8 cellular contexts compared by ENCODE assay signal in the genomic region with DNA sequence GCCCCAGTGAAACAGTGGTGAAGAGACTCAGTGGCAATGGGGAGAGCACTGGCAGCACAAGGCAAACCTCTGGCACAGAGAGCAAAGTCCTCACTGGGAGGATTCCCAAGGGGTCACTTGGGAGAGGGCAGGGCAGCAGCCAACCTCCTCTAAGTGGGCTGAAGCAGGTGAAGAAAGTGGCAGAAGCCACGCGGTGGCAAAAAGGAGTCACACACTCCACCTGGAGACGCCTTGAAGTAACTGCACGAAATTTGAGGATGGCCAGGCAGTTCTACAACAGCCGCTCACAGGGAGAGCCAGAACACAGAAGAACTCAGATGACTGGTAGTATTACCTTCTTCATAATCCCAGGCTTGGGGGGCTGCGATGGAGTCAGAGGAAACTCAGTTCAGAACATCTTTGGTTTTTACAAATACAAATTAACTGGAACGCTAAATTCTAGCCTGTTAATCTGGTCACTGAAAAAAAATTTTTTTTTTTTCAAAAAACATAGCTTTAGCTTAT. TPM values are rescaled to one million over a fixed set of nuclear protein-coding genes. Genes with fewer than 3 reads are reported as not detected.
DNase-seq lines count a peak whose midpoint lies in the region; ATAC-seq and TF ChIP-seq lines count a peak whose summit lies in the region.

No MANE protein-coding gene starts in this region.

- no TSS peak for BruUV-seq in A673 (replicated peaks; lab: Mats Ljungman, UMichigan)

- WGBS in mesenchymal stem cell = 9% methylated on average over 5 of the region's 7 CpGs

- H3K4me3 ChIP-seq in A673 (ENCODE audit: low read depth, low read length, poor library complexity, severe bottlenecking) (peak overlapping the region; percentile 31), GM12875 (ENCODE audit: low read depth, low read length) (no peak overlapping the region), colonic mucosa (no peak overlapping the region), mesenchymal stem cell (ENCODE audit: insufficient read depth in 1 of 2, low read depth in 1 of 2, low read length in 2 of 2) (peak overlapping the region in 1 of 2 experiments; percentile 80)

- H3K4ac ChIP-seq in mesenchymal stem cell (ENCODE audit: low read depth in 1 of 2, low read length in 2 of 2) = peak overlapping the region; percentile 49 to 92

- peak overlapping the region; percentile 52 for H2BK15ac ChIP-seq in mesenchymal stem cell (ENCODE audit: low read depth, poor library complexity, severe bottlenecking)

- H3K9me3 ChIP-seq in A673 (ENCODE audit: low read depth, low read length, poor library complexity, severe bottlenecking) (no peaks in the 10 kb centered on the region), colonic mucosa (no peaks in the 10 kb centered on the region), mesenchymal stem cell (ENCODE audit: control insufficient read depth, low read length) (no peaks in the 10 kb centered on the region)

- H3K4me1 ChIP-seq in A673 (ENCODE audit: insufficient read depth, low read length, poor library complexity, severe bottlenecking) (peaks cover 18% of the 10 kb centered on the region), colonic mucosa (no peaks in the 10 kb centered on the region), mesenchymal stem cell (ENCODE audit: control insufficient read depth, insufficient read depth, low read depth, low read length) (peaks cover 27% of the 10 kb centered on the region)

- peak overlapping the region; percentile 50 for H2BK120ac ChIP-seq in mesenchymal stem cell (ENCODE audit: low read depth, low read length)

- peak overlapping the region; percentile 21 for H2BK5ac ChIP-seq in mesenchymal stem cell (ENCODE audit: low read depth, low read length, poor library complexity, severe bottlenecking)

- H3K18ac ChIP-seq in mesenchymal stem cell (ENCODE audit: low read depth in 1 of 2, low read length in 2 of 2) = peak overlapping the region; percentile 75 to 92

- H2BK12ac ChIP-seq in mesenchymal stem cell (ENCODE audit: low read length in 2 of 2) = peak overlapping the region; percentile 76 to 98

- peak overlapping the region in 1 of 2 experiments; percentile 35 for H3K14ac ChIP-seq in mesenchymal stem cell (ENCODE audit: low read length in 2 of 2)

- peak; percentile 68 for TF ChIP-seq CTCF in A673 (conservative IDR thresholded peaks at IDR 0.05; ENCODE audit: low read depth, low read length)
- peak; percentile 67 for TF ChIP-seq CTCF in GM12875 (IDR thresholded peaks at IDR 0.05; ENCODE audit: borderline replicate concordance, insufficient read depth, low read depth, low read length)
- peak; percentile 30 for TF ChIP-seq CTCF in colonic mucosa (IDR thresholded peaks at IDR 0.05)

- no peak overlapping the region for H3K9ac ChIP-seq in colonic mucosa (ENCODE audit: low read depth in 2 of 2, low read length in 2 of 2)
- peak overlapping the region; percentile 91 for H3K9ac ChIP-seq in mesenchymal stem cell (ENCODE audit: low read length)

- H3K23ac ChIP-seq in mesenchymal stem cell (ENCODE audit: low read length in 2 of 2) = no peak overlapping the region

- H3K79me1 ChIP-seq in mesenchymal stem cell (replicated peaks; ENCODE audit: low read length, poor library complexity, severe bottlenecking) = peaks cover 12% of the 10 kb centered on the region

- H3K36me3 ChIP-seq in A673 (ENCODE audit: insufficient read depth, low read length, poor library complexity, severe bottlenecking) = no peaks in the 10 kb centered on the region
- H3K36me3 ChIP-seq in colonic mucosa = no peaks in the 10 kb centered on the region
- peaks cover 0 to 24% of the 10 kb centered on the region in 2 experiments for H3K36me3 ChIP-seq in mesenchymal stem cell (ENCODE audit: control insufficient read depth in 1 of 2, insufficient read depth in 2 of 2, low read depth in 1 of 2, low read length in 2 of 2)

- POLR2A ChIA-PET in A673 (lab: Charles Lee; ENCODE audit: low non-redundant PET) = interaction anchor here (0.6 kb wide), 1 partner anchor 96 kb away, joined by 6 read pairs; the partner anchor contains the start of gene TOMM7

- intact Hi-C loops in A673 (cut with micrococcal nuclease; ENCODE audit: unreplicated experiment) = loop anchor here (1.0 kb wide), 1 partner anchor 166 kb away; no protein-coding TSS in a partner anchor
- intact Hi-C loops in colonic mucosa (cut with DNase I) = loop anchor here (5.0 kb wide), 2 partner anchors 164 to 341 kb away; no protein-coding TSS in a partner anchor

- DNase-seq in A673 (ENCODE audit: low spot score) = peak; percentile 76
- DNase-seq in NCI-H146 (lab: John Stamatoyannopoulos, UW) = peak; percentile 48
- no peak for DNase-seq in colonic mucosa
- peak; percentile 89 for DNase-seq in mesenchymal stem cell
- DNase-seq in stimulated activated CD8-positive, alpha-beta memory T cell treated with anti-CD3 and anti-CD28 coated beads, Interleukin-4, amount 100 ng/mL, for 24 hours (ENCODE audit: low read depth) = peak; percentile 30

- H3K4me2 ChIP-seq in mesenchymal stem cell (ENCODE audit: low read length, poor library complexity, severe bottlenecking) = no peak overlapping the region

- peak overlapping the region; percentile 39 for H4K8ac ChIP-seq in mesenchymal stem cell (ENCODE audit: low read length)

- H3K27me3 ChIP-seq in A673 (replicated peaks; ENCODE audit: insufficient read depth, low read depth, low read length, poor library complexity) (no peaks in the 10 kb centered on the region), colonic mucosa (peaks cover 5% of the 10 kb centered on the region), mesenchymal stem cell (ENCODE audit: control insufficient read depth in 1 of 2, insufficient read depth in 1 of 2, low read length in 2 of 2) (no peaks in the 10 kb centered on the region)

- peak overlapping the region; percentile 73 for H4K91ac ChIP-seq in mesenchymal stem cell (ENCODE audit: low read length)

- peak overlapping the region; percentile 65 for H2AK5ac ChIP-seq in mesenchymal stem cell (ENCODE audit: low read length, severe bottlenecking)

- H2AFZ ChIP-seq in mesenchymal stem cell (ENCODE audit: low read depth, low read length) = no peak overlapping the region

- CTCF ChIA-PET in A673 (lab: Charles Lee) = interaction anchor here (1.2 kb wide), 3 partner anchors 140 to 455 kb away, joined by 3 to 7 read pairs (median 4); partner anchors contain the start of gene NUP42

- H3K27ac ChIP-seq in A673 (ENCODE audit: low read depth, low read length, poor library complexity, severe bottlenecking) (no peak overlapping the region), colonic mucosa (peak overlapping the region; percentile 3), mesenchymal stem cell (ENCODE audit: low read length, poor library complexity, severe bottlenecking) (peak overlapping the region; percentile 99)

- peak; percentile 57 for ATAC-seq in HG02763 (IDR thresholded peaks at IDR 0.05; ENCODE audit: unreplicated experiment)
- peak; percentile 63 to 71 for ATAC-seq in activated CD4-positive, CD25-positive, alpha-beta regulatory T cell treated with anti-CD3 and anti-CD28 coated beads, Interleukin-2, amount 50 U/mL, for 24 hours

RNA-seq across cellular contexts. Expression of gene IL6, which starts 0.6 kb away (rescaled TPM):
- total RNA-seq in A673 (2021) (not detected in 2 replicates), colonic mucosa (under 1 TPM in 1 of 2 donors, not detected in 1; 0.77 TPM)
- polyA plus RNA-seq in mesenchymal stem cell (2013, experiment 1 of 2) = 123 TPM
- polyA plus RNA-seq in mesenchymal stem cell (2013, experiment 2 of 2) = 124 TPM
